In the genomic region with DNA sequence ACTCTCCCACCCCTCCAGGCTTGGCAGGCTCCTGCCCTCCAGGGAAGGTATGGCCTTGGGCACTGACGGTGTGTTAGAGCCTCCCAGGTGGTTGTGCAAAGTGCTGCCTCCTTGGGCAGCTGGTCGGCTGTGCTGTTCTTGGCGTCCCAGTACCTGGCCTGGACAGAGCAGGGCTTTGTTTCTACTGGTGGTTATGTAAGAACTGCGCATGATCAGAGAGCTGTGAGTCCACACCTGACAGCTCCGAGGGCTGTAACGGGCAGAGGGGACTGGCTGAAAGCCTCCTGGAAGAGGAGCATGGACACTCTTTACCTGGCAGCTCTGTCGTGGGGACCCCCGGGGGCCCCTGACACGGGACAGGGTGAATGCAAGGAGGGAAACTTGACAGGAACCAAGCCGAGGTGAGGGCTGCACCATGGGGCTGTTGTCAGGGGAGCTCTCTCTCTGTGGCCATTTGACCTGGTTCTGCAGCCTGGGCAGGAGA, we compare ENCODE assay signal across 19 cellular contexts. TPM values are rescaled to one million over a fixed set of nuclear protein-coding genes. Genes with fewer than 3 reads are reported as not detected.
"Had no signal": no experiment of that assay in that cellular context is flagged by ENCODE, and none has a peak within 500 bp of the region (broad histone marks: within the 10 kb centered on the region; RNA-seq: fewer than 3 reads in every experiment).

No MANE protein-coding gene starts in this region.

- H3K36me3 ChIP-seq: brain microvascular endothelial cell, esophagus muscularis mucosa, left ventricle myocardium inferior, spleen had no signal

- H3K27ac ChIP-seq: brain microvascular endothelial cell, esophagus muscularis mucosa, left ventricle myocardium inferior, spleen had no signal

- DNase-seq: activated CD4-positive, alpha-beta memory T cell treated with anti-CD3 and anti-CD28 coated beads for 36 hours; activated CD4-positive, CD25-positive, alpha-beta regulatory T cell treated with anti-CD3 and anti-CD28 coated beads, Interleukin-2, amount 50 U/mL, for 72 hours; activated effector memory CD4-positive, alpha-beta T cell treated with anti-CD3 and anti-CD28 coated beads, Interleukin-2, amount 50 U/mL, for 16 hours; activated T-cell treated with anti-CD3 and anti-CD28 coated beads, Interleukin-2, amount 50 U/mL, for 4 hours; amniotic stem cell; brain microvascular endothelial cell; head of caudate nucleus; left ventricle myocardium inferior; spleen; stimulated activated CD4-positive, alpha-beta T cell treated with anti-CD3 and anti-CD28 coated beads, Interleukin-1b, Interleukin-23, amount 100 ng/mL, for 48 hours; T-helper 2 cell had no signal

- H3K4me3 ChIP-seq: esophagus muscularis mucosa, left ventricle myocardium inferior, spleen had no signal

- H3K9me3 ChIP-seq: esophagus muscularis mucosa, left ventricle myocardium inferior, spleen had no signal

- ATAC-seq: activated naive CD4-positive, alpha-beta T cell treated with anti-CD3 and anti-CD28 coated beads, Interleukin-2, amount 50 U/mL, for 72 hours; activated T-cell treated with anti-CD3 and anti-CD28 coated beads, Interleukin-2, amount 50 U/mL, for 4 hours; right cardiac atrium; stimulated activated memory B cell treated with anti-CD40 and anti-IgM and Interleukin-4, amounts not matched to agents 10 μg/mL and 1 μg/mL and 100 μg/mL, for 72 hours had no signal

RNA-seq across cellular contexts. Expression of a gene that starts 3.1 kb away (rescaled TPM):
- total RNA-seq: activated CD4-positive, alpha-beta memory T cell treated with anti-CD3 and anti-CD28 coated beads for 36 hours; activated naive CD4-positive, alpha-beta T cell treated with anti-CD3 and anti-CD28 coated beads, Interleukin-2, amount 50 U/mL, for 72 hours; dermis microvascular lymphatic vessel endothelial cell; fibroblast of villous mesenchyme; mesenteric fat pad; neural crest cell; spleen had no signal
